In the genomic region with DNA sequence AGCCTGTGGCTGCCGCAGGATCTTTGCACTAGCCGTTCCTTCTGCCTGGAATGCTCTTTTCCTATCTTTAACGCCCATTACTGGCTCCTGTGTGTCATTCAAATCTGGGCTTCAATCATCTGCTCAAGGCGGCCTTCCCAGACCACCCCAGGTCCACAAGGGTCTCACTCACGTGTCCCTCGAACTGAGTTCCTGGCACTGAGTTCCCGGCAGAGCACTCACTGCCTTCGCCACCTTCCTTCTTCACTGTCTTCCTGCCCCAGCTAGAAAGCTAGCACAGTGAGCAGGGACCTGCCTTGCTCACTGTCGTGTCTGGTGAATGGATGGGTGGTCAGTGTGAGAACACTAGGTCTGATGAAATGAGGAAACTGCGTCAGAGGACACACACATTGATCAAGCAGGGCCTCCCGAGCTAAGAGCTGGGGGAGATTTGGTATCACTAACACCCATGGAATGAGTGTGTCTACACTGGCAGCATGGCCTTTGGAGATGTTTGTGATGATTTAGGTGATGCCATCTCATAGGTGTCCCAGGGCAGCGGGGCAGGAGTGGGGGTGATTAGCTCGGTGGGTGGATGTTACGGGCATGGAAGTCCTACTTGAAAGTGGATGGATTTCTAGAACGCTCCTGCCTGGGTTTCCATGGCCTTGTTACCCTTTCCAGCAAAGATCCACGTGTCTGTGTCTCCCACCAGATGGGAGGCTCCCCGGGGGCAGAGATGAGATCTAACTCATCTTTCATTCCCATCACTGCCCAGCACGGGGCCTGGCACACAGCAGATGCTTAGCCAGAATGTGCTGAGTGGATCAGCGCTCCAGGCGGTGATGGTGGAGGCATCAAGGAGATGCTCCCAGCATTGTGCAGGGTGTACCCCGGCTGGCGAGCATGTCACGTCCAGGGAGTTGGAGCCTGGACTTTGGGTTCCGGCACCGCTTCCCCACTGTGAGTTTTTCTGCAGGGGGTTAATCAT, we compare ENCODE assay signal across 2 cellular contexts.
TF ChIP-seq lines count a peak whose summit lies in the region.

No MANE protein-coding gene starts in this region.

TF ChIP-seq in GM12891, 5 proteins besides CTCF, POLR2A, EP300 and RAD21:
- no peak for TF ChIP-seq TAF1 (IDR thresholded peaks at IDR 0.05; ENCODE audit: low read depth, low read length)
- TF ChIP-seq POU2F2 (IDR thresholded peaks at IDR 0.05; ENCODE audit: low read depth, low read length): no peak
- no peak for TF ChIP-seq SPI1 (IDR thresholded peaks at IDR 0.05; ENCODE audit: low read depth, low read length)
- TF ChIP-seq PAX5 (IDR thresholded peaks at IDR 0.05; ENCODE audit: insufficient read depth, low read length, severe bottlenecking): no peak
- no peak for TF ChIP-seq POLR2AphosphoS5 (IDR thresholded peaks at IDR 0.05; ENCODE audit: low read depth, low read length)

TF ChIP-seq in H1, 55 proteins besides CTCF, POLR2A, EP300 and RAD21:
- TF ChIP-seq CREB1 (IDR thresholded peaks at IDR 0.05): no peak
- no peak for TF ChIP-seq POLR2AphosphoS5 (IDR thresholded peaks at IDR 0.05; ENCODE audit: low read depth, low read length)
- TF ChIP-seq, protein P1, sequence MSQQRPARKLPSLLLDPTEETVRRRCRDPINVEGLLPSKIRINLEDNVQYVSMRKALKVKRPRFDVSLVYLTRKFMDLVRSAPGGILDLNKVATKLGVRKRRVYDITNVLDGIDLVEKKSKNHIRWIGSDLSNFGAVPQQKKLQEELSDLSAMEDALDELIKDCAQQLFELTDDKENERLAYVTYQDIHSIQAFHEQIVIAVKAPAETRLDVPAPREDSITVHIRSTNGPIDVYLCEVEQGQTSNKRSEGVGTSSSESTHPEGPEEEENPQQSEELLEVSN (IDR thresholded peaks at IDR 0.05): no peak
- TF ChIP-seq SAP30 (IDR thresholded peaks at IDR 0.05; ENCODE audit: insufficient read depth, insufficient replicate concordance, low read length): no peak
- no peak for TF ChIP-seq RBBP5 (IDR thresholded peaks at IDR 0.05; ENCODE audit: borderline replicate concordance, low read depth, low read length)
- no peak for TF ChIP-seq POU5F1 (IDR thresholded peaks at IDR 0.05; ENCODE audit: low read depth, low read length)
- TF ChIP-seq, protein P2, sequence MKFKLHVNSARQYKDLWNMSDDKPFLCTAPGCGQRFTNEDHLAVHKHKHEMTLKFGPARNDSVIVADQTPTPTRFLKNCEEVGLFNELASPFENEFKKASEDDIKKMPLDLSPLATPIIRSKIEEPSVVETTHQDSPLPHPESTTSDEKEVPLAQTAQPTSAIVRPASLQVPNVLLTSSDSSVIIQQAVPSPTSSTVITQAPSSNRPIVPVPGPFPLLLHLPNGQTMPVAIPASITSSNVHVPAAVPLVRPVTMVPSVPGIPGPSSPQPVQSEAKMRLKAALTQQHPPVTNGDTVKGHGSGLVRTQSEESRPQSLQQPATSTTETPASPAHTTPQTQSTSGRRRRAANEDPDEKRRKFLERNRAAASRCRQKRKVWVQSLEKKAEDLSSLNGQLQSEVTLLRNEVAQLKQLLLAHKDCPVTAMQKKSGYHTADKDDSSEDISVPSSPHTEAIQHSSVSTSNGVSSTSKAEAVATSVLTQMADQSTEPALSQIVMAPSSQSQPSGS (IDR thresholded peaks at IDR 0.05; ENCODE audit: low read length): no peak
- TF ChIP-seq CBX5 (IDR thresholded peaks at IDR 0.05; ENCODE audit: low read depth, low read length): no peak
